30 cellular contexts compared by ENCODE assay signal in the genomic region with DNA sequence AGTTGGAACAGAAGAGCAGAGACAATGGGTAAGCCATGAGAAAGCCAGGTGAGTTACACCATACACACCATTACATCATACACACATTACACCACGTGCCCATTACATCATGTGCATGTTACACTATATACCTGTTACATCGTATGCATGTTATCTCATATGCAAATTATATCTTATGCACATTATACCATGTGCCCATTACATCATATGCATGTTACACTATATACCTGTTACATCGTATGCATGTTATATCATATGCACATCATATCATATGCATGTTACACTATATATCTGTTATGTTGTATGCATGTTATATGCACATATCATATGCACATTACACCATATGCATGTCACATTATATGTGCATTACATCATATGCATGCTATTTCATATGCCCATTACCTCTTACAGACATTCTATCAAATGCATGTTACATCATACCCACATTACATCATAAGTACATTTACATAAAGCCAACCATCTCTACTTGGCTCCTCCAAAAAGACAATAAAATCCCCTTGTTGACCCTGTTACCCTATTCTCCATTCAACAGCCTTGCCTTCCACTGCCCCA.
"Had no signal": no experiment of that assay in that cellular context is flagged by ENCODE, and none has a peak within 500 bp of the region (broad histone marks: within the 10 kb centered on the region; RNA-seq: fewer than 3 reads in every experiment).

No MANE protein-coding gene starts in this region.

- H3K27ac Mint-ChIP-seq: activated CD4-positive, alpha-beta memory T cell treated with anti-CD3 and anti-CD28 coated beads for 36 hours; activated CD4-positive, alpha-beta T cell treated with anti-CD3 and anti-CD28 coated beads for 36 hours; activated CD4-positive, alpha-beta T cell treated with anti-CD3 and anti-CD28 coated beads, Interleukin-2, amount 10 ng/mL, durations not matched to agents 24 days and 14 days; activated CD8-positive, alpha-beta memory T cell treated with anti-CD3 and anti-CD28 coated beads, Interleukin-2, amount 10 ng/mL, durations not matched to agents 7 days and 5 days; activated CD8-positive, alpha-beta T cell treated with anti-CD3 and anti-CD28 coated beads, Interleukin-2, amount 10 ng/mL, durations not matched to agents 7 days and 5 days; activated naive CD4-positive, alpha-beta T cell treated with anti-CD3 and anti-CD28 coated beads, Interleukin-2, amount 10 ng/mL, durations not matched to agents 7 days and 5 days; activated naive CD4-positive, alpha-beta T cell treated with anti-CD3 and anti-CD28 coated beads, Interleukin-2, amount 50 U/mL, for 72 hours; activated naive CD8-positive, alpha-beta T cell treated with anti-CD3 and anti-CD28 coated beads, Interleukin-2, amount 10 ng/mL, durations not matched to agents 7 days and 5 days; activated T-cell treated with anti-CD3 and anti-CD28 coated beads, Interleukin-2, amount 50 U/mL, for 24 hours; activated T-cell treated with anti-CD3 and anti-CD28 coated beads, Interleukin-2, amount 50 U/mL, for 72 hours; dendritic cell treated with granulocyte-macrophage colony-stimulating factor and Interleukin-4, amounts not matched to agents 40 ng/mL and 50 ng/mL, for 4 days; endodermal cell had no signal

- H3K27ac ChIP-seq: brain microvascular endothelial cell, coronary artery, dorsolateral prefrontal cortex, epithelial cell of prostate, esophagus squamous epithelium, gastroesophageal sphincter, heart right ventricle had no signal

- H3K27me3 Mint-ChIP-seq: activated CD4-positive, alpha-beta memory T cell treated with anti-CD3 and anti-CD28 coated beads for 36 hours; activated CD4-positive, alpha-beta T cell treated with anti-CD3 and anti-CD28 coated beads, Interleukin-2, amount 10 ng/mL, durations not matched to agents 24 days and 14 days; activated CD8-positive, alpha-beta memory T cell treated with anti-CD3 and anti-CD28 coated beads, Interleukin-2, amount 10 ng/mL, durations not matched to agents 7 days and 5 days; activated naive CD4-positive, alpha-beta T cell treated with anti-CD3 and anti-CD28 coated beads, Interleukin-2, amount 10 ng/mL, durations not matched to agents 7 days and 5 days; activated naive CD8-positive, alpha-beta T cell treated with anti-CD3 and anti-CD28 coated beads, Interleukin-2, amount 10 ng/mL, durations not matched to agents 7 days and 5 days; activated T-cell treated with anti-CD3 and anti-CD28 coated beads, Interleukin-2, amount 50 U/mL, for 24 hours; dendritic cell treated with granulocyte-macrophage colony-stimulating factor and Interleukin-4, amounts not matched to agents 40 ng/mL and 50 ng/mL, for 4 days had no signal

- H3K36me3 ChIP-seq: brain microvascular endothelial cell, esophagus squamous epithelium, gastroesophageal sphincter, heart right ventricle had no signal

- DNase-seq: activated CD4-positive, alpha-beta memory T cell treated with anti-CD3 and anti-CD28 coated beads for 36 hours; activated CD4-positive, alpha-beta T cell treated with anti-CD3 and anti-CD28 coated beads for 36 hours; activated CD4-positive, alpha-beta T cell treated with anti-CD3 and anti-CD28 coated beads, Interleukin-2, amount 10 ng/mL, durations not matched to agents 24 days and 14 days; activated CD4-positive, CD25-positive, alpha-beta regulatory T cell; activated CD4-positive, CD25-positive, alpha-beta regulatory T cell treated with anti-CD3 and anti-CD28 coated beads, Interleukin-2, amount 50 U/mL, for 72 hours; activated CD8-positive, alpha-beta memory T cell treated with anti-CD3 and anti-CD28 coated beads, Interleukin-2, amount 10 ng/mL, durations not matched to agents 7 days and 5 days; activated CD8-positive, alpha-beta memory T cell treated with anti-CD3 and anti-CD28 coated beads, Interleukin-2, amount 50 U/mL, for 4 hours; activated CD8-positive, alpha-beta T cell treated with anti-CD3 and anti-CD28 coated beads, Interleukin-2, amount 10 ng/mL, durations not matched to agents 7 days and 5 days; activated gamma-delta T cell; activated naive CD4-positive, alpha-beta T cell; activated naive CD4-positive, alpha-beta T cell treated with anti-CD3 and anti-CD28 coated beads, Interleukin-2, amount 10 ng/mL, durations not matched to agents 7 days and 5 days; activated naive CD8-positive, alpha-beta T cell treated with anti-CD3 and anti-CD28 coated beads, Interleukin-2, amount 10 ng/mL, durations not matched to agents 7 days and 5 days; activated T-cell treated with anti-CD3 and anti-CD28 coated beads, Interleukin-2, amount 50 U/mL, for 24 hours; activated T-cell treated with anti-CD3 and anti-CD28 coated beads, Interleukin-2, amount 50 U/mL, for 72 hours; brain microvascular endothelial cell; dorsolateral prefrontal cortex; effector memory CD4-positive, alpha-beta T cell; esophagus squamous epithelium; foreskin melanocyte; T-helper 2 cell had no signal

- H3K4me3 ChIP-seq: coronary artery, dorsolateral prefrontal cortex, esophagus squamous epithelium, gastroesophageal sphincter, heart right ventricle had no signal

- H3K36me3 Mint-ChIP-seq: activated CD4-positive, alpha-beta memory T cell treated with anti-CD3 and anti-CD28 coated beads for 36 hours; activated CD8-positive, alpha-beta memory T cell treated with anti-CD3 and anti-CD28 coated beads, Interleukin-2, amount 10 ng/mL, durations not matched to agents 7 days and 5 days; activated naive CD8-positive, alpha-beta T cell treated with anti-CD3 and anti-CD28 coated beads, Interleukin-2, amount 10 ng/mL, durations not matched to agents 7 days and 5 days had no signal

- H3K4me1 Mint-ChIP-seq: activated CD4-positive, alpha-beta T cell treated with anti-CD3 and anti-CD28 coated beads for 36 hours; activated CD4-positive, alpha-beta T cell treated with anti-CD3 and anti-CD28 coated beads, Interleukin-2, amount 10 ng/mL, durations not matched to agents 24 days and 14 days; activated CD8-positive, alpha-beta memory T cell treated with anti-CD3 and anti-CD28 coated beads, Interleukin-2, amount 10 ng/mL, durations not matched to agents 7 days and 5 days; activated naive CD4-positive, alpha-beta T cell treated with anti-CD3 and anti-CD28 coated beads, Interleukin-2, amount 10 ng/mL, durations not matched to agents 7 days and 5 days; activated naive CD8-positive, alpha-beta T cell treated with anti-CD3 and anti-CD28 coated beads, Interleukin-2, amount 10 ng/mL, durations not matched to agents 7 days and 5 days; central memory CD8-positive, alpha-beta T cell; endodermal cell had no signal

- H3K4me1 ChIP-seq: esophagus squamous epithelium, gastroesophageal sphincter, heart right ventricle had no signal

- FAIRE-seq: astrocyte, bronchial epithelial cell had no signal

- H3K4me3 Mint-ChIP-seq: activated CD4-positive, alpha-beta memory T cell treated with anti-CD3 and anti-CD28 coated beads for 36 hours; activated CD4-positive, alpha-beta T cell treated with anti-CD3 and anti-CD28 coated beads for 36 hours; activated CD4-positive, alpha-beta T cell treated with anti-CD3 and anti-CD28 coated beads, Interleukin-2, amount 10 ng/mL, durations not matched to agents 24 days and 14 days; activated CD8-positive, alpha-beta memory T cell treated with anti-CD3 and anti-CD28 coated beads, Interleukin-2, amount 10 ng/mL, durations not matched to agents 7 days and 5 days; activated CD8-positive, alpha-beta T cell treated with anti-CD3 and anti-CD28 coated beads, Interleukin-2, amount 10 ng/mL, durations not matched to agents 7 days and 5 days; activated naive CD4-positive, alpha-beta T cell treated with anti-CD3 and anti-CD28 coated beads, Interleukin-2, amount 10 ng/mL, durations not matched to agents 7 days and 5 days; activated naive CD8-positive, alpha-beta T cell treated with anti-CD3 and anti-CD28 coated beads, Interleukin-2, amount 10 ng/mL, durations not matched to agents 7 days and 5 days; activated T-cell treated with anti-CD3 and anti-CD28 coated beads, Interleukin-2, amount 50 U/mL, for 24 hours; activated T-cell treated with anti-CD3 and anti-CD28 coated beads, Interleukin-2, amount 50 U/mL, for 72 hours; central memory CD8-positive, alpha-beta T cell; dendritic cell treated with granulocyte-macrophage colony-stimulating factor and Interleukin-4, amounts not matched to agents 40 ng/mL and 50 ng/mL, for 4 days; endodermal cell had no signal

- H3K27me3 ChIP-seq: brain microvascular endothelial cell had no signal
